In genomic region chr17:53472586-53472985, GRCh38 we compare ENCODE assay signal across 32 cellular contexts.
DNase-seq lines count a peak whose midpoint lies in the region; ATAC-seq, FAIRE-seq and TF ChIP-seq lines count a peak whose summit lies in the region.
"Had no signal": no experiment of that assay in that cellular context is flagged by ENCODE, and none has a peak within 500 bp of the region (broad histone marks: within the 10 kb centered on the region; RNA-seq: fewer than 3 reads in every experiment).

No MANE protein-coding gene starts in this region.

- peaks cover 1% of the 10 kb centered on the region for H3K36me3 Mint-ChIP-seq in chondrocyte (ENCODE audit: low read depth)
- H3K36me3 Mint-ChIP-seq: activated naive CD4-positive, alpha-beta T cell treated with anti-CD3 and anti-CD28 coated beads, Interleukin-2, amount 50 U/mL, for 72 hours; IgD-negative memory B cell; mesothelial cell of epicardium; natural killer cell; type B pancreatic cell had no signal

- dilution Hi-C loops in keratinocyte (cut with MboI; ENCODE audit: extremely low pct_ligation_motif_present, low sequenced_read_pairs), result no loop called here

- no peak overlapping the region for H2AFZ ChIP-seq in keratinocyte (ENCODE audit: control insufficient read depth, low read length)

- peak overlapping the region; percentile 14 for H3K27ac Mint-ChIP-seq in chondrocyte (ENCODE audit: unreplicated experiment)
- H3K27ac Mint-ChIP-seq: activated naive CD4-positive, alpha-beta T cell treated with anti-CD3 and anti-CD28 coated beads, Interleukin-2, amount 50 U/mL, for 72 hours; activated T-helper 17 cell treated with anti-CD3 and anti-CD28 coated beads, Interleukin-2, amount 50 U/mL, for 72 hours; IgD-negative memory B cell; mesothelial cell of epicardium; natural killer cell; type B pancreatic cell had no signal

- H4K20me1 ChIP-seq in keratinocyte (ENCODE audit: control insufficient read depth, extremely low read depth, insufficient read depth, low read length), result no peaks in the 10 kb centered on the region

- TF ChIP-seq CTCF in chondrocyte (IDR thresholded peaks at IDR 0.05) (no peak), keratinocyte (optimal IDR thresholded peaks at IDR 0.05 in 1 of 3, IDR thresholded peaks at IDR 0.05 in 1 of 3, conservative IDR thresholded peaks at IDR 0.05 in 1 of 3; ENCODE audit: extremely low read depth in 1 of 3, insufficient read depth in 2 of 3, low read length in 3 of 3) (no peak), Peyer's patch (IDR thresholded peaks at IDR 0.05) (no peak)

- DNase-seq in ACHN, result peak; percentile 73
- DNase-seq in RCC 7860 (ENCODE audit: low spot score), result peak; percentile 44
- DNase-seq in chondrocyte (ENCODE audit: low spot score), result no peak
- DNase-seq in keratinocyte (ENCODE audit: low read depth, low spot score), result peak; percentile 32
- no peak for DNase-seq in DMS 273 treated with DMSO at 0.1 percent for 48 hours (lab: John Stamatoyannopoulos, UW)
- DNase-seq in Peyer's patch, result no peak
- DNase-seq in mesenteric fat pad (ENCODE audit: low spot score), result no peak
- no peak for DNase-seq in left cardiac atrium
- DNase-seq: activated CD4-positive, alpha-beta T cell treated with anti-CD3 and anti-CD28 coated beads, Interleukin-2, amount 50 U/mL, for 48 hours; activated CD4-positive, CD25-positive, alpha-beta regulatory T cell; activated CD8-positive, alpha-beta memory T cell treated with anti-CD3 and anti-CD28 coated beads, Interleukin-2, amount 50 U/mL, for 4 hours; BE2C; DMS79; effector CD4-positive, alpha-beta T cell; glutamatergic neuron; left colon; MM.1S; natural killer cell; NCI-H1417 treated with DMSO at 0.1 percent for 48 hours; NCI-H2107; SIG-M5; stimulated activated CD4-positive, alpha-beta T cell treated with anti-CD3 and anti-CD28 coated beads, Interleukin-2, amount 100 ng/mL, for 24 hours had no signal

- H3K4me3 ChIP-seq in keratinocyte (ENCODE audit: control insufficient read depth in 2 of 3, extremely low read depth in 1 of 3, insufficient read depth in 2 of 3, low read depth in 1 of 3, low read length in 3 of 3) (no peak overlapping the region), Peyer's patch (no peak overlapping the region)
- H3K4me3 ChIP-seq: A549, ascending aorta, smooth muscle cell had no signal

- H3K9me1 ChIP-seq in keratinocyte (ENCODE audit: control insufficient read depth, extremely low read depth, insufficient read depth, low read length), result no peaks in the 10 kb centered on the region

- no peak for TF ChIP-seq POLR2A in Peyer's patch (IDR thresholded peaks at IDR 0.05)

- H3K4me3 Mint-ChIP-seq in chondrocyte (ENCODE audit: unreplicated experiment), result no peak overlapping the region
- H3K4me3 Mint-ChIP-seq: activated T-helper 17 cell treated with anti-CD3 and anti-CD28 coated beads, Interleukin-2, amount 50 U/mL, for 72 hours; IgD-negative memory B cell; mesothelial cell of epicardium; natural killer cell; type B pancreatic cell had no signal

- no peaks in the 10 kb centered on the region for H3K27me3 ChIP-seq in keratinocyte (ENCODE audit: control insufficient read depth, extremely low read depth, insufficient read depth, low read length)
- H3K27me3 ChIP-seq in Peyer's patch, result no peaks in the 10 kb centered on the region
- H3K27me3 ChIP-seq: ascending aorta, BE2C had no signal

- H3K4me1 ChIP-seq in keratinocyte (ENCODE audit: control insufficient read depth, extremely low read depth, insufficient read depth, low read length) (peaks cover 25% of the 10 kb centered on the region), Peyer's patch (no peaks in the 10 kb centered on the region)
- H3K4me1 ChIP-seq: A549, ascending aorta, BE2C had no signal

- intact Hi-C loops in left cardiac atrium (cut with DNase I), result no loop called here

- no peaks in the 10 kb centered on the region for H3K9me3 ChIP-seq in keratinocyte (ENCODE audit: control insufficient read depth, low read depth, low read length)
- no peaks in the 10 kb centered on the region for H3K9me3 ChIP-seq in Peyer's patch
- H3K9me3 ChIP-seq: A549, ascending aorta had no signal

- peak overlapping the region; percentile 38 for H3K4me2 ChIP-seq in keratinocyte (ENCODE audit: control insufficient read depth, extremely low read depth, insufficient read depth, low read depth, low read length)
- H3K4me2 ChIP-seq: A549, smooth muscle cell had no signal

- H3K27ac ChIP-seq in keratinocyte (ENCODE audit: control insufficient read depth, insufficient read depth, low read length) (no peak overlapping the region), Peyer's patch (no peak overlapping the region)
- H3K27ac ChIP-seq: A549, ascending aorta had no signal

- H3K9me3 Mint-ChIP-seq in chondrocyte (ENCODE audit: low read depth), result peaks cover 7% of the 10 kb centered on the region

- no peaks in the 10 kb centered on the region for H3K79me2 ChIP-seq in keratinocyte (ENCODE audit: control insufficient read depth, insufficient read depth, low read length)

- in situ Hi-C loops in ACHN (cut with HindIII; ENCODE audit: low pct_ligation_motif_present, low pct_unique_long_range_greater_than_20kb, low sequenced_read_pairs), result no loop called here

- peaks cover 23% of the 10 kb centered on the region for H3K4me1 Mint-ChIP-seq in chondrocyte (ENCODE audit: low read depth)
- H3K4me1 Mint-ChIP-seq: activated T-helper 17 cell treated with anti-CD3 and anti-CD28 coated beads, Interleukin-2, amount 50 U/mL, for 72 hours; IgD-negative memory B cell; natural killer cell had no signal

- H3K36me3 ChIP-seq in keratinocyte (ENCODE audit: control insufficient read depth in 2 of 2, extremely low read depth in 1 of 2, insufficient read depth in 2 of 2, low read length in 2 of 2) (no peaks in the 10 kb centered on the region), Peyer's patch (no peaks in the 10 kb centered on the region)
- H3K36me3 ChIP-seq: ascending aorta, BE2C had no signal

- H3K27me3 Mint-ChIP-seq in chondrocyte (ENCODE audit: low read depth), result no peaks in the 10 kb centered on the region
- H3K27me3 Mint-ChIP-seq: activated T-helper 17 cell treated with anti-CD3 and anti-CD28 coated beads, Interleukin-2, amount 50 U/mL, for 72 hours; IgD-negative memory B cell; type B pancreatic cell had no signal

- H3K9ac ChIP-seq in keratinocyte (ENCODE audit: control insufficient read depth, extremely low read depth, insufficient read depth, low read length), result no peak overlapping the region

- FAIRE-seq in RCC 7860 (lab: Jason Lieb, UNC) (peak; percentile 74), keratinocyte (lab: Jason Lieb, UNC) (peak; percentile 52)
- FAIRE-seq: A549 had no signal

- ATAC-seq in left cardiac atrium, result no peak
- ATAC-seq: A549; activated naive CD4-positive, alpha-beta T cell treated with anti-CD3 and anti-CD28 coated beads, Interleukin-2, amount 50 U/mL, for 72 hours; activated T-helper 17 cell treated with anti-CD3 and anti-CD28 coated beads, Interleukin-2, amount 50 U/mL, for 72 hours; esophagus mucosa; HCT116; left colon; natural killer cell had no signal

Comparison
In these comparisons a context has a peak if more than half of its experiments do, and no peak if none do; other contexts are left out.
1. DNase-seq: peak in ACHN (single experiment), RCC 7860 (single experiment) and keratinocyte (single experiment); none in chondrocyte (single experiment), DMS 273 treated with DMSO at 0.1 percent for 48 hours (single experiment), Peyer's patch (0 of 3), mesenteric fat pad (single experiment) and left cardiac atrium (single experiment).